In the genomic region with DNA sequence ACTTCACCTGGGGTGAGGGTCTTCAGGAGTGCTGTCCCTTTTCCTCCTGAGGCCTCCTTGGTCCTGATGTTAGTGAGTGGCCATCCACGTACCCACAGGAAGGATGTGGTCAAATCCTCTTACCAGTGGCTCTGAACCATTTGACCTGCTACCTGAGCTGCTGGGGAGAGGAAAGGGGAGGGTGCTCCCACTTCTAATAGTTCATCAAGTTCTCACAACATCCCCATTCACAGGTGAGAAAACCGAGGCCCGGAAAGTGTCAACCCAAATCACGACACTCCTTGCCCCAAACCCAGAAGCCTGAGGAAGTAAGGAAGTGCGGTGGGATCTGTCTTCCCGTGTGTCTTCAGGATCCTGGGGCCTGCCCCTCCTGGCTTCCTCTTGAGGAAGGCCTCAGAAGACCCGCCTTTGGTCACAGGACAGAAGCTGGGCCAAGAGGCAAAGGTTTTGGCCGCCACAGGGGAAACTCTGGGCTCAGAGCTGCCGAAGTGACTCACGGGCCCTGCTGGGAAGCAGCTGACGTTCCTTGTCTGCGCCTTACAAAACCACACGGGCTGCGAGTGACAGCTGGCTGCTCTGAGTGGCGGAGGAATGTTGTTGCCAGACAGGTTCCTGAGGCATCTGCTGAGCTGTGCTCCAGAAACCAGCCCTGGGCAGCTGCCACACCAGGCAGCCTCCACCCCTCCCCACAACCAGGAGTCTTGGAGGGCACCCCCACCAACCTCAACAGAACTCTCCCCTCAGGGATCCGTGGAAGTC, we compare ENCODE assay signal across 2 cellular contexts.
TF ChIP-seq lines count a peak whose summit lies in the region.

No MANE protein-coding gene starts in this region.

TF ChIP-seq in A549, 52 proteins besides CTCF, POLR2A, EP300 and RAD21 (continued from another document):
- 0 out of 2 replicates have a peak, but pooled peaks have one; percentile 3 for TF ChIP-seq USF2 (IDR thresholded peaks at IDR 0.05)
- no peak for TF ChIP-seq ELK1 (IDR thresholded peaks at IDR 0.05; ENCODE audit: low read depth, low read length)
- TF ChIP-seq KDM1A (IDR thresholded peaks at IDR 0.05; ENCODE audit: low read depth) = no peak
- no peak for TF ChIP-seq EHMT2 (IDR thresholded peaks at IDR 0.05; ENCODE audit: low read depth)
- no peak for TF ChIP-seq HDAC2 (IDR thresholded peaks at IDR 0.05)
- no peak for TF ChIP-seq HOXA7 (CRISPR knock-in tag; IDR thresholded peaks at IDR 0.05)
- no peak for TF ChIP-seq RCOR1 (IDR thresholded peaks at IDR 0.05; ENCODE audit: low read depth, low read length)
- TF ChIP-seq, protein P1, sequence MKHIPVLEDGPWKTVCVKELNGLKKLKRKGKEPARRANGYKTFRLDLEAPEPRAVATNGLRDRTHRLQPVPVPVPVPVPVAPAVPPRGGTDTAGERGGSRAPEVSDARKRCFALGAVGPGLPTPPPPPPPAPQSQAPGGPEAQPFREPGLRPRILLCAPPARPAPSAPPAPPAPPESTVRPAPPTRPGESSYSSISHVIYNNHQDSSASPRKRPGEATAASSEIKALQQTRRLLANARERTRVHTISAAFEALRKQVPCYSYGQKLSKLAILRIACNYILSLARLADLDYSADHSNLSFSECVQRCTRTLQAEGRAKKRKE (CRISPR knock-in tag; IDR thresholded peaks at IDR 0.05; ENCODE audit: low read depth) = peak; percentile 77; the same call in 1 of the 2 replicates
- no peak for TF ChIP-seq ESRRA (IDR thresholded peaks at IDR 0.05; ENCODE audit: borderline replicate concordance, low read length)
- no peak for TF ChIP-seq NPAS2 (CRISPR knock-in tag; IDR thresholded peaks at IDR 0.05; ENCODE audit: borderline replicate concordance)
- no peak for TF ChIP-seq TP53 (CRISPR knock-in tag; IDR thresholded peaks at IDR 0.05)
- TF ChIP-seq JUNB (IDR thresholded peaks at IDR 0.05) = no peak
- TF ChIP-seq, protein P2, sequence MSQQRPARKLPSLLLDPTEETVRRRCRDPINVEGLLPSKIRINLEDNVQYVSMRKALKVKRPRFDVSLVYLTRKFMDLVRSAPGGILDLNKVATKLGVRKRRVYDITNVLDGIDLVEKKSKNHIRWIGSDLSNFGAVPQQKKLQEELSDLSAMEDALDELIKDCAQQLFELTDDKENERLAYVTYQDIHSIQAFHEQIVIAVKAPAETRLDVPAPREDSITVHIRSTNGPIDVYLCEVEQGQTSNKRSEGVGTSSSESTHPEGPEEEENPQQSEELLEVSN (IDR thresholded peaks at IDR 0.05; ENCODE audit: borderline replicate concordance, low read depth) = no peak
- no peak for TF ChIP-seq HMGXB4 (CRISPR knock-in tag; IDR thresholded peaks at IDR 0.05; ENCODE audit: borderline replicate concordance)
- no peak for TF ChIP-seq ZC3H11A (IDR thresholded peaks at IDR 0.05)
- TF ChIP-seq HOXB5 (CRISPR knock-in tag; IDR thresholded peaks at IDR 0.05) = peak; percentile 27; the same call in 1 of the 2 replicates
- no peak for TF ChIP-seq NR3C1 (IDR thresholded peaks at IDR 0.05)
- TF ChIP-seq TFCP2L1 (CRISPR knock-in tag; IDR thresholded peaks at IDR 0.05) = no peak
- TF ChIP-seq RFX5 (IDR thresholded peaks at IDR 0.05) = no peak
- TF ChIP-seq NFE2L2 (conservative IDR thresholded peaks at IDR 0.05; ENCODE audit: low read length) = no peak
- TF ChIP-seq ZSCAN20 (CRISPR knock-in tag; IDR thresholded peaks at IDR 0.05) = no peak
- no peak for TF ChIP-seq SREBF2 (IDR thresholded peaks at IDR 0.05)
- TF ChIP-seq FOXS1 (CRISPR knock-in tag; IDR thresholded peaks at IDR 0.05) = no peak

TF ChIP-seq in H1, 55 proteins besides CTCF, POLR2A, EP300 and RAD21 (continued from another document):
- no peak for TF ChIP-seq TAF7 (optimal IDR thresholded peaks at IDR 0.05; ENCODE audit: borderline replicate concordance, low read depth, low read length)
- no peak for TF ChIP-seq SP4 (IDR thresholded peaks at IDR 0.05; ENCODE audit: low read length)
- TF ChIP-seq SIX5 (IDR thresholded peaks at IDR 0.05; ENCODE audit: low read depth, low read length) = no peak
- TF ChIP-seq KDM4A (IDR thresholded peaks at IDR 0.05; ENCODE audit: low read depth, low read length, severe bottlenecking) = no peak
- TF ChIP-seq SUZ12 (IDR thresholded peaks at IDR 0.05; ENCODE audit: low read length) = no peak
- TF ChIP-seq GTF2F1 (IDR thresholded peaks at IDR 0.05; ENCODE audit: borderline replicate concordance, low read depth, low read length) = no peak
- no peak for TF ChIP-seq TAF1 (IDR thresholded peaks at IDR 0.05; ENCODE audit: low read depth, low read length)
- TF ChIP-seq PHF8 (conservative IDR thresholded peaks at IDR 0.05; ENCODE audit: low read depth, low read length) = no peak
- TF ChIP-seq CHD2 (IDR thresholded peaks at IDR 0.05; ENCODE audit: low read length) = 0 out of 2 replicates have a peak, but pooled peaks have one; percentile 26
- TF ChIP-seq, protein P2 (IDR thresholded peaks at IDR 0.05) = no peak
- peak; percentile 11; the same call in 1 of the 2 replicates for TF ChIP-seq TBP (IDR thresholded peaks at IDR 0.05; ENCODE audit: low read depth, low read length)
- no peak for TF ChIP-seq FOSL1 (IDR thresholded peaks at IDR 0.05; ENCODE audit: insufficient read depth, low read depth, low read length)
- TF ChIP-seq HDAC6 (IDR thresholded peaks at IDR 0.05; ENCODE audit: low read depth, low read length) = no peak
- no peak for TF ChIP-seq GABPA (IDR thresholded peaks at IDR 0.05; ENCODE audit: borderline replicate concordance, insufficient read depth, low read length)
- TF ChIP-seq ATF3 (IDR thresholded peaks at IDR 0.05; ENCODE audit: insufficient read depth, low read depth, low read length) = no peak
- no peak for TF ChIP-seq NRF1 (IDR thresholded peaks at IDR 0.05; ENCODE audit: low read depth, low read length)
- no peak for TF ChIP-seq NANOG (IDR thresholded peaks at IDR 0.05; ENCODE audit: insufficient read depth, low read depth, low read length, poor library complexity, severe bottlenecking)
- TF ChIP-seq YY1 (IDR thresholded peaks at IDR 0.05; ENCODE audit: low read depth, low read length) = no peak
- no peak for TF ChIP-seq USF2 (IDR thresholded peaks at IDR 0.05; ENCODE audit: low read length)
- no peak for TF ChIP-seq CBX8 (IDR thresholded peaks at IDR 0.05; ENCODE audit: borderline replicate concordance, low read depth, low read length)
- TF ChIP-seq CEBPB (IDR thresholded peaks at IDR 0.05; ENCODE audit: low read depth, low read length) = 0 out of 2 replicates have a peak, but pooled peaks have one; percentile 2
- 0 out of 2 replicates have a peak, but pooled peaks have one; percentile 66 for TF ChIP-seq TCF12 (IDR thresholded peaks at IDR 0.05; ENCODE audit: low read depth, low read length)
- TF ChIP-seq RNF2 (IDR thresholded peaks at IDR 0.05; ENCODE audit: borderline replicate concordance, low read depth, low read length, missing control alignments, poor library complexity, severe bottlenecking) = no peak
- no peak for TF ChIP-seq RXRA (IDR thresholded peaks at IDR 0.05; ENCODE audit: insufficient read depth, low read depth, low read length)
- peak; percentile 56 for TF ChIP-seq ASH2L (IDR thresholded peaks at IDR 0.05; ENCODE audit: low read length)
- 0 out of 2 replicates have a peak, but pooled peaks have one; percentile 21 for TF ChIP-seq RBBP5 (IDR thresholded peaks at IDR 0.05; ENCODE audit: borderline replicate concordance, low read depth, low read length)
- no peak for TF ChIP-seq BCL11A (IDR thresholded peaks at IDR 0.05; ENCODE audit: low read depth in 2 of 2, low read length in 2 of 2)
- no peak for TF ChIP-seq EGR1 (IDR thresholded peaks at IDR 0.05; ENCODE audit: borderline replicate concordance, low read depth, low read length)
- no peak for TF ChIP-seq RFX5 (IDR thresholded peaks at IDR 0.05; ENCODE audit: borderline replicate concordance, low read depth, low read length)
